6 cellular contexts compared by ENCODE assay signal in genomic region chr14:37491076-37491475, GRCh38.
"Had no signal": no experiment of that assay in that cellular context is flagged by ENCODE, and none has a peak within 500 bp of the region (broad histone marks: within the 10 kb centered on the region; RNA-seq: fewer than 3 reads in every experiment).

No MANE protein-coding gene starts in this region.

- ATAC-seq: K562 had no signal

- FAIRE-seq: HTR-8/SVneo, K562 had no signal

- DNase-seq: IMR-90, KBM-7, KG1 had no signal

- H3K27ac ChIP-seq: HL-60 had no signal

- H3K4me3 ChIP-seq: K562 had no signal
